9 cellular contexts compared by ENCODE assay signal in genomic region chr10:79239275-79239779, GRCh38.
DNase-seq lines count a peak whose midpoint lies in the region; ATAC-seq and TF ChIP-seq lines count a peak whose summit lies in the region.
"Had no signal": no experiment of that assay in that cellular context is flagged by ENCODE, and none has a peak within 500 bp of the region (broad histone marks: within the 10 kb centered on the region; RNA-seq: fewer than 3 reads in every experiment).

No MANE protein-coding gene starts in this region.

- intact Hi-C loops in HCT116 (cut with micrococcal nuclease) (no loop called here), sciatic nerve (cut with DNase I) (no loop called here)
- intact Hi-C loops in activated T-helper 2 cell treated with anti-CD3 and anti-CD28 coated beads, Interferon-gamma antibody, Interleukin-2, Interleukin-4, amounts not matched to agents 10 μg/mL and 5 μg/mL and 100 μg/mL, durations not matched to agents 14 hours and 24 hours and 36 hours (cut with micrococcal nuclease): no loop called here

- H3K9me3 ChIP-seq in HCT116 (ENCODE audit: control insufficient read depth in 1 of 2, insufficient read depth in 1 of 2, low read depth in 1 of 2, low read length in 2 of 2): no peaks in the 10 kb centered on the region
- H3K9me3 ChIP-seq in adipocyte (ENCODE audit: control insufficient read depth, low read length): no peaks in the 10 kb centered on the region
- H3K9me3 ChIP-seq in hepatocyte (ENCODE audit: low read depth): no peaks in the 10 kb centered on the region

- POLR2A ChIA-PET in HCT116 (lab: Charles Lee): no interaction called here

- TF ChIP-seq CTCF in HCT116 (IDR thresholded peaks at IDR 0.05 in 2 of 3, conservative IDR thresholded peaks at IDR 0.05 in 1 of 3; ENCODE audit: borderline replicate concordance in 1 of 3, insufficient read depth in 1 of 3, low read depth in 2 of 3, low read length in 2 of 3): no peak
- TF ChIP-seq CTCF in hepatocyte (IDR thresholded peaks at IDR 0.05; ENCODE audit: poor library complexity): no peak

- TF ChIP-seq RAD21 in HCT116 (IDR thresholded peaks at IDR 0.05; ENCODE audit: low read depth): no peak

- no peak overlapping the region for H3K4me2 ChIP-seq in HCT116 (ENCODE audit: low read length)
- peak overlapping the region; percentile 53 for H3K4me2 ChIP-seq in hepatocyte

- no peak for TF ChIP-seq POLR2A in HCT116 (IDR thresholded peaks at IDR 0.05; ENCODE audit: borderline replicate concordance, extremely low read depth, insufficient read depth, insufficient read length)

- 39% methylated on average over 10 of the region's 10 CpGs for WGBS in hepatocyte (ENCODE audit: low lambda C conversion rate, missing lambda C conversion rate)

- H3K27ac Mint-ChIP-seq in activated T-helper 2 cell treated with anti-CD3 and anti-CD28 coated beads, Interferon-gamma antibody, Interleukin-2, Interleukin-4, amounts not matched to agents 10 μg/mL and 5 μg/mL and 100 μg/mL, durations not matched to agents 14 hours and 24 hours and 36 hours: no peak overlapping the region

- H3K9ac ChIP-seq in HCT116 (ENCODE audit: low read length): no peak overlapping the region
- no peak overlapping the region for H3K9ac ChIP-seq in adipocyte (ENCODE audit: low read length)

- CTCF ChIA-PET in HCT116 (lab: Charles Lee): no interaction called here

- H3K36me3 Mint-ChIP-seq in activated T-helper 2 cell treated with anti-CD3 and anti-CD28 coated beads, Interferon-gamma antibody, Interleukin-2, Interleukin-4, amounts not matched to agents 10 μg/mL and 5 μg/mL and 100 μg/mL, durations not matched to agents 14 hours and 24 hours and 36 hours (ENCODE audit: low read depth): peaks cover 10% of the 10 kb centered on the region

- no peak overlapping the region for H2AFZ ChIP-seq in HCT116 (ENCODE audit: low read depth, low read length, poor library complexity, severe bottlenecking)
- no peak overlapping the region for H2AFZ ChIP-seq in hepatocyte

- H3K9me3 Mint-ChIP-seq in activated T-helper 2 cell treated with anti-CD3 and anti-CD28 coated beads, Interferon-gamma antibody, Interleukin-2, Interleukin-4, amounts not matched to agents 10 μg/mL and 5 μg/mL and 100 μg/mL, durations not matched to agents 14 hours and 24 hours and 36 hours: no peaks in the 10 kb centered on the region

- H3K36me3 ChIP-seq in HCT116 (ENCODE audit: control insufficient read depth in 1 of 2, insufficient read depth in 2 of 2, low read length in 2 of 2) (no peaks in the 10 kb centered on the region), adipocyte (ENCODE audit: control insufficient read depth, insufficient read depth, low read length, severe bottlenecking) (peaks cover 24% of the 10 kb centered on the region), hepatocyte (replicated peaks; ENCODE audit: insufficient read depth, low read depth) (no peaks in the 10 kb centered on the region)

- H3K79me2 ChIP-seq in HCT116 (ENCODE audit: insufficient read depth, low read length) (no peaks in the 10 kb centered on the region), hepatocyte (peaks cover 37% of the 10 kb centered on the region)

- no peaks in the 10 kb centered on the region for H3K27me3 Mint-ChIP-seq in activated T-helper 2 cell treated with anti-CD3 and anti-CD28 coated beads, Interferon-gamma antibody, Interleukin-2, Interleukin-4, amounts not matched to agents 10 μg/mL and 5 μg/mL and 100 μg/mL, durations not matched to agents 14 hours and 24 hours and 36 hours (ENCODE audit: low read depth)

- ATAC-seq in HCT116 (peak; percentile 35; the same call in 1 of the 2 replicates), sciatic nerve (peak; percentile 29), HG03432 (IDR thresholded peaks at IDR 0.05; ENCODE audit: unreplicated experiment) (no peak)

- no peak overlapping the region for H3K4me3 Mint-ChIP-seq in activated T-helper 2 cell treated with anti-CD3 and anti-CD28 coated beads, Interferon-gamma antibody, Interleukin-2, Interleukin-4, amounts not matched to agents 10 μg/mL and 5 μg/mL and 100 μg/mL, durations not matched to agents 14 hours and 24 hours and 36 hours (ENCODE audit: low read depth)

- no peak overlapping the region for H3K27ac ChIP-seq in HCT116 (ENCODE audit: low read depth, low read length)
- peak overlapping the region; percentile 57 for H3K27ac ChIP-seq in hepatocyte

- DNase-seq in HCT116 (ENCODE audit: low read depth, low spot score): no peak
- peak; percentile 41 for DNase-seq in adipocyte (ENCODE audit: low read depth)
- peak; percentile 72 for DNase-seq in hepatocyte (ENCODE audit: low spot score)
- DNase-seq in sciatic nerve (ENCODE audit: low spot score): no peak
- no peak for DNase-seq in NCI-H82 treated with DMSO at 0.1 percent for 48 hours (lab: John Stamatoyannopoulos, UW; ENCODE audit: unreplicated experiment)
- DNase-seq in activated T-helper 2 cell treated with anti-CD3 and anti-CD28 coated beads, Interferon-gamma antibody, Interleukin-2, Interleukin-4, amounts not matched to agents 10 μg/mL and 5 μg/mL and 100 μg/mL, durations not matched to agents 14 hours and 24 hours and 36 hours (ENCODE audit: low spot score): no peak
- no peak for DNase-seq in NK-92 (lab: John Stamatoyannopoulos, UW; ENCODE audit: unreplicated experiment)
- DNase-seq: NCI-H2107 had no signal

- RAD21 ChIA-PET in HCT116 (lab: Charles Lee; ENCODE audit: low non-redundant PET in 1 of 2, low total read pairs in 2 of 2, uncharacterized antibody in 2 of 2, unreplicated experiment in 2 of 2): no interaction called here

- no peaks in the 10 kb centered on the region for H3K9me2 ChIP-seq in HCT116 (ENCODE audit: insufficient read depth)
- H3K9me2 ChIP-seq in hepatocyte (replicated peaks; ENCODE audit: insufficient read depth): no peaks in the 10 kb centered on the region

- H3K27me3 ChIP-seq in HCT116 (ENCODE audit: insufficient read depth, low read length): no peaks in the 10 kb centered on the region
- H3K27me3 ChIP-seq in adipocyte (replicated peaks; ENCODE audit: control insufficient read depth, insufficient read depth, low read length): no peaks in the 10 kb centered on the region
- no peaks in the 10 kb centered on the region for H3K27me3 ChIP-seq in hepatocyte

- H3K4me3 ChIP-seq in HCT116 (replicated peaks in 1 of 2; ENCODE audit: low read depth in 1 of 2, low read length in 2 of 2) (no peak overlapping the region), adipocyte (ENCODE audit: low read length) (no peak overlapping the region), hepatocyte (no peak overlapping the region)

- H3K4me1 ChIP-seq in HCT116 (ENCODE audit: control insufficient read depth in 1 of 2, insufficient read depth in 2 of 2, low read length in 2 of 2) (peaks cover 0 to 28% of the 10 kb centered on the region in 2 experiments; a peak in 2 of 4 replicates), adipocyte (ENCODE audit: control insufficient read depth, insufficient read depth, low read length) (peaks cover 50% of the 10 kb centered on the region), hepatocyte (ENCODE audit: insufficient read depth) (peaks cover 40% of the 10 kb centered on the region)

- BruUV-seq in HCT116 (replicated peaks; lab: Mats Ljungman, UMichigan): no TSS peak

- H4K20me1 ChIP-seq in HCT116 (ENCODE audit: insufficient read depth): no peaks in the 10 kb centered on the region
- peaks cover 76% of the 10 kb centered on the region for H4K20me1 ChIP-seq in hepatocyte (ENCODE audit: insufficient read depth, poor library complexity, severe bottlenecking)

- H3K4me1 Mint-ChIP-seq in activated T-helper 2 cell treated with anti-CD3 and anti-CD28 coated beads, Interferon-gamma antibody, Interleukin-2, Interleukin-4, amounts not matched to agents 10 μg/mL and 5 μg/mL and 100 μg/mL, durations not matched to agents 14 hours and 24 hours and 36 hours (ENCODE audit: low read depth): peaks cover 31% of the 10 kb centered on the region

TF ChIP-seq in HCT116, 20 proteins besides CTCF, POLR2A, EP300 and RAD21:
- no peak for TF ChIP-seq ZBTB33 (IDR thresholded peaks at IDR 0.05; ENCODE audit: extremely low read depth, insufficient replicate concordance, low read length)
- no peak for TF ChIP-seq REST (IDR thresholded peaks at IDR 0.05; ENCODE audit: low read depth)

Comparison
In these comparisons a context has a peak if more than half of its experiments do, and no peak if none do; other contexts are left out.
1. DNase-seq: peak in adipocyte (single experiment) and hepatocyte (single experiment); none in HCT116 (single experiment), sciatic nerve (single experiment), NCI-H82 treated with DMSO at 0.1 percent for 48 hours (single experiment), activated T-helper 2 cell treated with anti-CD3 and anti-CD28 coated beads, Interferon-gamma antibody, Interleukin-2, Interleukin-4, amounts not matched to agents 10 μg/mL and 5 μg/mL and 100 μg/mL, durations not matched to agents 14 hours and 24 hours and 36 hours (single experiment) and NK-92 (single experiment).